Comparison of ENCODE assay signal across 23 cellular contexts in genomic region chr22:43555561-43556515, GRCh38.
"Had no signal": no experiment of that assay in that cellular context is flagged by ENCODE, and none has a peak within 500 bp of the region (broad histone marks: within the 10 kb centered on the region; RNA-seq: fewer than 3 reads in every experiment).

No MANE protein-coding gene starts in this region.

- H3K4me3 ChIP-seq: gastrocnemius medialis, SJCRH30, spleen, testis had no signal

- H3K27me3 Mint-ChIP-seq: activated naive CD8-positive, alpha-beta T cell treated with anti-CD3 and anti-CD28 coated beads, Interleukin-2, amount 10 ng/mL, durations not matched to agents 7 days and 5 days had no signal

- ATAC-seq: activated CD4-positive, alpha-beta T cell treated with anti-CD3 and anti-CD28 coated beads for 36 hours; activated T-cell treated with anti-CD3 and anti-CD28 coated beads, Interleukin-2, amount 50 U/mL, for 4 hours; esophagus mucosa; gastrocnemius medialis had no signal

- H3K27ac ChIP-seq: gastrocnemius medialis, SJCRH30, spleen, testis had no signal

- H3K27me3 ChIP-seq: gastrocnemius medialis, SJCRH30, testis had no signal

- H3K4me3 Mint-ChIP-seq: activated B cell treated with CpG ODN at 0.5 μM for 24 hours; activated CD4-positive, alpha-beta memory T cell treated with anti-CD3 and anti-CD28 coated beads for 36 hours; activated CD4-positive, alpha-beta T cell treated with anti-CD3 and anti-CD28 coated beads for 36 hours; activated naive CD4-positive, alpha-beta T cell treated with anti-CD3 and anti-CD28 coated beads for 36 hours; activated naive CD8-positive, alpha-beta T cell treated with anti-CD3 and anti-CD28 coated beads, Interleukin-2, amount 10 ng/mL, durations not matched to agents 7 days and 5 days; activated T-cell treated with anti-CD3 and anti-CD28 coated beads, Interleukin-2, amount 50 U/mL, for 4 hours; nephron progenitor cell had no signal

- H3K36me3 ChIP-seq: gastrocnemius medialis, SJCRH30, spleen had no signal

- H3K4me1 ChIP-seq: gastrocnemius medialis, SJCRH30, spleen, testis had no signal

- H3K36me3 Mint-ChIP-seq: activated naive CD8-positive, alpha-beta T cell treated with anti-CD3 and anti-CD28 coated beads, Interleukin-2, amount 10 ng/mL, durations not matched to agents 7 days and 5 days had no signal

- DNase-seq: activated B cell treated with CpG ODN at 0.5 μM for 24 hours; activated CD4-positive, alpha-beta memory T cell treated with anti-CD3 and anti-CD28 coated beads for 36 hours; activated CD4-positive, alpha-beta T cell treated with anti-CD3 and anti-CD28 coated beads for 36 hours; activated naive CD4-positive, alpha-beta T cell treated with anti-CD3 and anti-CD28 coated beads for 36 hours; activated naive CD8-positive, alpha-beta T cell treated with anti-CD3 and anti-CD28 coated beads, Interleukin-2, amount 10 ng/mL, durations not matched to agents 7 days and 5 days; activated T-cell treated with anti-CD3 and anti-CD28 coated beads, Interleukin-2, amount 50 U/mL, for 4 hours; amniotic stem cell; cerebellar nuclear complex; dermis blood vessel endothelial cell; effector memory CD4-positive, alpha-beta T cell; gastrocnemius medialis; hypothalamus; nephron progenitor cell; nucleus accumbens; SJCRH30; spleen; stimulated activated CD4-positive, alpha-beta T cell treated with anti-CD3 and anti-CD28 coated beads, Interleukin-4, amount 100 ng/mL, for 1 hour; stimulated activated naive CD4-positive, alpha-beta T cell; T1000; testis; trophoblast cell had no signal

- H3K27ac Mint-ChIP-seq: activated B cell treated with CpG ODN at 0.5 μM for 24 hours; activated CD4-positive, alpha-beta memory T cell treated with anti-CD3 and anti-CD28 coated beads for 36 hours; activated CD4-positive, alpha-beta T cell treated with anti-CD3 and anti-CD28 coated beads for 36 hours; activated naive CD4-positive, alpha-beta T cell treated with anti-CD3 and anti-CD28 coated beads for 36 hours; activated naive CD8-positive, alpha-beta T cell treated with anti-CD3 and anti-CD28 coated beads, Interleukin-2, amount 10 ng/mL, durations not matched to agents 7 days and 5 days; activated T-helper 2 cell treated with anti-CD3 and anti-CD28 coated beads, Interferon-gamma antibody, Interleukin-2, Interleukin-4, amounts not matched to agents 10 μg/mL and 5 μg/mL and 100 μg/mL, durations not matched to agents 14 hours and 24 hours and 36 hours; nephron progenitor cell had no signal

- H3K4me1 Mint-ChIP-seq: activated B cell treated with CpG ODN at 0.5 μM for 24 hours; activated CD4-positive, alpha-beta T cell treated with anti-CD3 and anti-CD28 coated beads for 36 hours; activated naive CD8-positive, alpha-beta T cell treated with anti-CD3 and anti-CD28 coated beads, Interleukin-2, amount 10 ng/mL, durations not matched to agents 7 days and 5 days had no signal

- H3K9me3 ChIP-seq: gastrocnemius medialis, SJCRH30, testis had no signal

- H3K9me3 Mint-ChIP-seq: activated naive CD4-positive, alpha-beta T cell treated with anti-CD3 and anti-CD28 coated beads for 36 hours; activated naive CD8-positive, alpha-beta T cell treated with anti-CD3 and anti-CD28 coated beads, Interleukin-2, amount 10 ng/mL, durations not matched to agents 7 days and 5 days; activated T-cell treated with anti-CD3 and anti-CD28 coated beads, Interleukin-2, amount 50 U/mL, for 4 hours; activated T-helper 2 cell treated with anti-CD3 and anti-CD28 coated beads, Interferon-gamma antibody, Interleukin-2, Interleukin-4, amounts not matched to agents 10 μg/mL and 5 μg/mL and 100 μg/mL, durations not matched to agents 14 hours and 24 hours and 36 hours had no signal
